In genomic region chr20:59020938-59021551, GRCh38 we compare ENCODE assay signal across 16 cellular contexts. TPM values are rescaled to one million over a fixed set of nuclear protein-coding genes. Genes with fewer than 3 reads are reported as not detected.
DNase-seq lines count a peak whose midpoint lies in the region; ATAC-seq and TF ChIP-seq lines count a peak whose summit lies in the region.
"Had no signal": no experiment of that assay in that cellular context is flagged by ENCODE, and none has a peak within 500 bp of the region (broad histone marks: within the 10 kb centered on the region; RNA-seq: fewer than 3 reads in every experiment).

No MANE protein-coding gene starts in this region.

- no peak for TF ChIP-seq CTCF in astrocyte of the spinal cord (IDR thresholded peaks at IDR 0.05; ENCODE audit: low read depth, low read length)
- TF ChIP-seq CTCF in esophagus muscularis mucosa (IDR thresholded peaks at IDR 0.05): no peak

- no peak overlapping the region for H2AK5ac ChIP-seq in mesenchymal stem cell (ENCODE audit: low read length, severe bottlenecking)

- peak overlapping the region; percentile 10 for H3K27ac ChIP-seq in mesenchymal stem cell (ENCODE audit: low read length, poor library complexity, severe bottlenecking)
- H3K27ac ChIP-seq in esophagus muscularis mucosa (replicated peaks in 1 of 4): no peak overlapping the region
- H3K27ac ChIP-seq: SJCRH30, spleen had no signal

- no peak overlapping the region for H2AFZ ChIP-seq in mesenchymal stem cell (ENCODE audit: low read depth, low read length)

- H3K4me2 ChIP-seq in mesenchymal stem cell (ENCODE audit: low read length, poor library complexity, severe bottlenecking): no peak overlapping the region

- H2BK15ac ChIP-seq in mesenchymal stem cell (ENCODE audit: low read depth, poor library complexity, severe bottlenecking): no peak overlapping the region

- ATAC-seq in HG02571 (IDR thresholded peaks at IDR 0.05; ENCODE audit: unreplicated experiment): no peak
- ATAC-seq: CD8-positive, alpha-beta T cell had no signal

- intact Hi-C loops in esophagus muscularis mucosa (cut with DNase I): no loop called here

- H2BK120ac ChIP-seq in mesenchymal stem cell (ENCODE audit: low read depth, low read length): no peak overlapping the region

- H3K14ac ChIP-seq in mesenchymal stem cell (ENCODE audit: low read length in 2 of 2): no peak overlapping the region

- no peak overlapping the region for H2BK12ac ChIP-seq in mesenchymal stem cell (ENCODE audit: low read length in 2 of 2)

- H2BK5ac ChIP-seq in mesenchymal stem cell (ENCODE audit: low read depth, low read length, poor library complexity, severe bottlenecking): no peak overlapping the region

- H4K91ac ChIP-seq in mesenchymal stem cell (ENCODE audit: low read length): no peak overlapping the region

- H3K9me3 ChIP-seq in mesenchymal stem cell (ENCODE audit: control insufficient read depth, low read length): no peaks in the 10 kb centered on the region
- no peaks in the 10 kb centered on the region for H3K9me3 ChIP-seq in esophagus muscularis mucosa
- H3K9me3 ChIP-seq: SJCRH30, spleen had no signal

- H3K4me1 ChIP-seq in mesenchymal stem cell (ENCODE audit: control insufficient read depth, insufficient read depth, low read depth, low read length) (no peaks in the 10 kb centered on the region), esophagus muscularis mucosa (peaks cover 4 to 12% (median 7%) of the 10 kb centered on the region in 4 donors)

- H3K4me3 ChIP-seq in astrocyte of the spinal cord (ENCODE audit: low read depth, low read length): no peak overlapping the region
- H3K4me3 ChIP-seq in mesenchymal stem cell (ENCODE audit: insufficient read depth in 1 of 2, low read depth in 1 of 2, low read length in 2 of 2): no peak overlapping the region
- H3K4me3 ChIP-seq in esophagus muscularis mucosa: no peak overlapping the region
- H3K4me3 ChIP-seq: SJCRH30, spleen had no signal

- DNase-seq in EH (ENCODE audit: low read depth) (peak; percentile 65), NCI-H226 (peak; percentile 95), astrocyte of the spinal cord (ENCODE audit: low read depth, low spot score) (peak; percentile 56), mesenchymal stem cell (no peak), esophagus muscularis mucosa (ENCODE audit: extremely low spot score) (no peak), NCI-H2196 (lab: John Stamatoyannopoulos, UW; ENCODE audit: unreplicated experiment) (no peak), NCI-H1417 treated with DMSO at 0.1 percent for 48 hours (lab: John Stamatoyannopoulos, UW) (no peak)
- DNase-seq: activated CD4-positive, alpha-beta T cell treated with anti-CD3 and anti-CD28 coated beads for 1 hour; KG1; naive B cell; NCI-H345; SJCRH30; spleen had no signal

- 68% methylated on average over 4 of the region's 5 CpGs for WGBS in mesenchymal stem cell
- 39% methylated on average over 5 of the region's 5 CpGs for WGBS in esophagus muscularis mucosa

- in situ Hi-C loops in astrocyte of the spinal cord (cut with HindIII; ENCODE audit: low sequenced_read_pairs): no loop called here

- TF ChIP-seq POLR2A in esophagus muscularis mucosa (IDR thresholded peaks at IDR 0.05; ENCODE audit: low read depth): no peak

- TF ChIP-seq EP300 in esophagus muscularis mucosa (IDR thresholded peaks at IDR 0.05): no peak

- H4K8ac ChIP-seq in mesenchymal stem cell (ENCODE audit: low read length): no peak overlapping the region

- H3K79me1 ChIP-seq in mesenchymal stem cell (replicated peaks; ENCODE audit: low read length, poor library complexity, severe bottlenecking): peaks cover 22% of the 10 kb centered on the region

- H3K18ac ChIP-seq in mesenchymal stem cell (ENCODE audit: low read depth in 1 of 2, low read length in 2 of 2): no peak overlapping the region

- H3K36me3 ChIP-seq in mesenchymal stem cell (ENCODE audit: control insufficient read depth in 1 of 2, insufficient read depth in 2 of 2, low read depth in 1 of 2, low read length in 2 of 2) (peaks cover 37 to 39% of the 10 kb centered on the region in 2 experiments), esophagus muscularis mucosa (peaks cover 21 to 42% (median 37%) of the 10 kb centered on the region in 4 donors)

- H3K9ac ChIP-seq in mesenchymal stem cell (ENCODE audit: low read length): peak overlapping the region; percentile 4

- H3K27me3 ChIP-seq in mesenchymal stem cell (ENCODE audit: control insufficient read depth in 1 of 2, insufficient read depth in 1 of 2, low read length in 2 of 2) (no peaks in the 10 kb centered on the region), esophagus muscularis mucosa (no peaks in the 10 kb centered on the region)
- H3K27me3 ChIP-seq: SJCRH30, spleen had no signal

- no peak overlapping the region for H3K4ac ChIP-seq in mesenchymal stem cell (ENCODE audit: low read depth in 1 of 2, low read length in 2 of 2)

- no peak overlapping the region for H3K23ac ChIP-seq in mesenchymal stem cell (ENCODE audit: low read length in 2 of 2)

RNA-seq across cellular contexts. Expression of gene TUBB1, which starts 1.8 kb away (rescaled TPM):
- polyA plus RNA-seq in mesenchymal stem cell (2013, experiment 1 of 2): not detected
- polyA plus RNA-seq in mesenchymal stem cell (2013, experiment 2 of 2): not detected
- total RNA-seq in esophagus muscularis mucosa: under 1 TPM in 2 of 4 donors, not detected in 2; under 0.01 to 0.83 TPM
- total RNA-seq: CD8-positive, alpha-beta T cell; endothelial cell of umbilical vein; SJCRH30 had no signal

RNA-seq across cellular contexts. Expression of gene ATP5F1E, which starts 11.1 kb away (rescaled TPM):
- polyA plus RNA-seq in mesenchymal stem cell (2013, experiment 1 of 2): 110 TPM
- polyA plus RNA-seq in mesenchymal stem cell (2013, experiment 2 of 2): 119 TPM
- total RNA-seq in esophagus muscularis mucosa: 10 to 100 TPM; 30.8 to 44.0 (median 37.2) TPM

RNA-seq across cellular contexts. Expression of gene CTSZ, which starts 14.0 kb away (rescaled TPM):
- 117 TPM for polyA plus RNA-seq in mesenchymal stem cell (2013, experiment 1 of 2)
- 116 TPM for polyA plus RNA-seq in mesenchymal stem cell (2013, experiment 2 of 2)
- total RNA-seq in esophagus muscularis mucosa: 100 to 1,000 TPM; 136 to 267 (median 190) TPM
- total RNA-seq: SJCRH30 had no signal

RNA-seq across cellular contexts. Expression of gene PRELID3B, which starts 21.5 kb away (rescaled TPM):
- 16.4 TPM for polyA plus RNA-seq in mesenchymal stem cell (2013, experiment 1 of 2)
- 17.4 TPM for polyA plus RNA-seq in mesenchymal stem cell (2013, experiment 2 of 2)
- total RNA-seq in esophagus muscularis mucosa: 10 to 100 TPM; 32.0 to 48.4 (median 36.6) TPM

RNA-seq across cellular contexts. Expression of gene NELFCD, which starts 40.0 kb away (rescaled TPM):
- 29.8 TPM for polyA plus RNA-seq in mesenchymal stem cell (2013, experiment 1 of 2)
- polyA plus RNA-seq in mesenchymal stem cell (2013, experiment 2 of 2): 30.4 TPM
- 10 to 100 TPM; 30.5 to 41.5 (median 34.9) TPM for total RNA-seq in esophagus muscularis mucosa

Comparison
In these comparisons a context has a peak if more than half of its experiments do, and no peak if none do; other contexts are left out.
1. DNase-seq: peak in EH (single experiment), NCI-H226 (single experiment) and astrocyte of the spinal cord (single experiment); none in mesenchymal stem cell (single experiment), esophagus muscularis mucosa (single experiment), NCI-H2196 (single experiment) and NCI-H1417 treated with DMSO at 0.1 percent for 48 hours (single experiment).